Comparison of ENCODE assay signal across 39 cellular contexts in genomic region chr7:99793443-99793842, GRCh38. TPM values are rescaled to one million over a fixed set of nuclear protein-coding genes. Genes with fewer than 3 reads are reported as not detected.
"Had no signal": no experiment of that assay in that cellular context is flagged by ENCODE, and none has a peak within 500 bp of the region (broad histone marks: within the 10 kb centered on the region; RNA-seq: fewer than 3 reads in every experiment).

No MANE protein-coding gene starts in this region.

- H3K36me3 Mint-ChIP-seq: activated naive CD4-positive, alpha-beta T cell treated with anti-CD3 and anti-CD28 coated beads, Interleukin-2, amount 50 U/mL, for 24 hours; activated naive CD8-positive, alpha-beta T cell treated with anti-CD3 and anti-CD28 coated beads, Interleukin-2, amount 10 ng/mL, durations not matched to agents 7 days and 5 days; brain had no signal

- H3K4me1 Mint-ChIP-seq: brain, T-helper 17 cell had no signal

- H3K4me3 Mint-ChIP-seq: activated CD4-positive, alpha-beta T cell treated with anti-CD3 and anti-CD28 coated beads for 36 hours; activated CD8-positive, alpha-beta T cell treated with anti-CD3 and anti-CD28 coated beads for 36 hours; activated naive CD4-positive, alpha-beta T cell treated with anti-CD3 and anti-CD28 coated beads for 36 hours; activated naive CD4-positive, alpha-beta T cell treated with anti-CD3 and anti-CD28 coated beads, Interleukin-2, amount 50 U/mL, for 24 hours; activated naive CD8-positive, alpha-beta T cell treated with anti-CD3 and anti-CD28 coated beads, Interleukin-2, amount 10 ng/mL, durations not matched to agents 7 days and 5 days; activated T-cell treated with anti-CD3 and anti-CD28 coated beads, Interleukin-2, amount 50 U/mL, for 4 hours; activated T-helper 1 cell treated with anti-CD3 and anti-CD28 coated beads, Interleukin-12 subunit alpha, Interleukin-12 subunit beta, Interleukin-2, Interleukin-4 antibody, amounts not matched to agents 30 ng/mL and 10 ng/mL and 1 ng/mL, durations not matched to agents 14 hours and 24 hours and 36 hours; brain; T-helper 17 cell; T-helper 2 cell treated with Interferon-gamma antibody and Interleukin-4, amounts not matched to agents 5 μg/mL and 100 μg/mL, for 36 hours had no signal

- H3K9me3 ChIP-seq: ascending aorta, breast epithelium, colonic mucosa, esophagus squamous epithelium, gastroesophageal sphincter had no signal

- H3K27ac ChIP-seq: ascending aorta, breast epithelium, cardiac muscle cell, colonic mucosa, epithelial cell of prostate, esophagus squamous epithelium, gastroesophageal sphincter, heart right ventricle, WERI-Rb-1 had no signal

- H3K9me3 Mint-ChIP-seq: activated naive CD4-positive, alpha-beta T cell treated with anti-CD3 and anti-CD28 coated beads for 36 hours; activated naive CD4-positive, alpha-beta T cell treated with anti-CD3 and anti-CD28 coated beads, Interleukin-2, amount 50 U/mL, for 24 hours; activated T-cell treated with anti-CD3 and anti-CD28 coated beads, Interleukin-2, amount 50 U/mL, for 4 hours had no signal

- H3K36me3 ChIP-seq: ascending aorta, breast epithelium, cardiac muscle cell, colonic mucosa, esophagus squamous epithelium, gastroesophageal sphincter, heart right ventricle, WERI-Rb-1 had no signal

- ATAC-seq: activated CD4-positive, alpha-beta T cell treated with anti-CD3 and anti-CD28 coated beads for 36 hours; activated CD8-positive, alpha-beta T cell treated with anti-CD3 and anti-CD28 coated beads for 36 hours; activated T-cell treated with anti-CD3 and anti-CD28 coated beads, Interleukin-2, amount 50 U/mL, for 4 hours; gastroesophageal sphincter; heart right ventricle; T-helper 17 cell had no signal

- H3K4me3 ChIP-seq: ascending aorta, breast epithelium, cardiac muscle cell, colonic mucosa, esophagus squamous epithelium, gastroesophageal sphincter, heart right ventricle had no signal

- H3K4me1 ChIP-seq: ascending aorta, breast epithelium, colonic mucosa, esophagus squamous epithelium, gastroesophageal sphincter, heart right ventricle had no signal

- DNase-seq: activated CD4-positive, alpha-beta T cell treated with anti-CD3 and anti-CD28 coated beads for 36 hours; activated CD4-positive, alpha-beta T cell treated with anti-CD3 and anti-CD28 coated beads, Interleukin-2, amount 50 U/mL, for 1 hour; activated CD4-positive, alpha-beta T cell treated with anti-CD3 and anti-CD28 coated beads, Interleukin-2, amount 50 U/mL, for 48 hours; activated CD4-positive, CD25-positive, alpha-beta regulatory T cell; activated CD4-positive, CD25-positive, alpha-beta regulatory T cell treated with anti-CD3 and anti-CD28 coated beads, Interleukin-2, amount 50 U/mL, for 72 hours; activated CD8-positive, alpha-beta memory T cell treated with anti-CD3 and anti-CD28 coated beads for 24 hours; activated CD8-positive, alpha-beta T cell treated with anti-CD3 and anti-CD28 coated beads for 36 hours; activated effector memory CD4-positive, alpha-beta T cell treated with anti-CD3 and anti-CD28 coated beads, Interleukin-2, amount 50 U/mL, for 16 hours; activated naive CD4-positive, alpha-beta T cell treated with anti-CD3 and anti-CD28 coated beads for 36 hours; activated naive CD8-positive, alpha-beta T cell treated with anti-CD3 and anti-CD28 coated beads, Interleukin-2, amount 10 ng/mL, durations not matched to agents 7 days and 5 days; activated T-cell treated with anti-CD3 and anti-CD28 coated beads, Interleukin-2, amount 50 U/mL, for 4 hours; central memory CD4-positive, alpha-beta T cell; cerebellar nuclear complex; colonic mucosa; effector CD8-positive, alpha-beta T cell; esophagus squamous epithelium; foreskin melanocyte; heart right ventricle; hippocampal formation; T-helper 17 cell; T1000; WERI-Rb-1 had no signal

- H3K27ac Mint-ChIP-seq: activated CD4-positive, alpha-beta T cell treated with anti-CD3 and anti-CD28 coated beads for 36 hours; activated CD8-positive, alpha-beta T cell treated with anti-CD3 and anti-CD28 coated beads for 36 hours; activated naive CD4-positive, alpha-beta T cell treated with anti-CD3 and anti-CD28 coated beads for 36 hours; activated naive CD4-positive, alpha-beta T cell treated with anti-CD3 and anti-CD28 coated beads, Interleukin-2, amount 50 U/mL, for 24 hours; activated naive CD8-positive, alpha-beta T cell treated with anti-CD3 and anti-CD28 coated beads, Interleukin-2, amount 10 ng/mL, durations not matched to agents 7 days and 5 days; activated T-helper 1 cell treated with anti-CD3 and anti-CD28 coated beads, Interleukin-12 subunit alpha, Interleukin-12 subunit beta, Interleukin-2, Interleukin-4 antibody, amounts not matched to agents 30 ng/mL and 10 ng/mL and 1 ng/mL, durations not matched to agents 14 hours and 24 hours and 36 hours; activated T-helper 2 cell treated with anti-CD3 and anti-CD28 coated beads, Interferon-gamma antibody, Interleukin-2, Interleukin-4, amounts not matched to agents 10 μg/mL and 5 μg/mL and 100 μg/mL, durations not matched to agents 14 hours and 24 hours and 36 hours; brain; T-helper 17 cell; T-helper 2 cell treated with Interferon-gamma antibody and Interleukin-4, amounts not matched to agents 5 μg/mL and 100 μg/mL, for 36 hours had no signal

- H3K27me3 ChIP-seq: ascending aorta, breast epithelium, cardiac muscle cell, colonic mucosa, esophagus squamous epithelium, heart right ventricle had no signal

- FAIRE-seq: endometrium, endothelial cell of umbilical vein had no signal

RNA-seq across cellular contexts. Expression of gene CYP3A4, which starts 9.5 kb away (rescaled TPM):
- total RNA-seq: activated CD4-positive, alpha-beta T cell treated with anti-CD3 and anti-CD28 coated beads for 36 hours; activated CD8-positive, alpha-beta T cell treated with anti-CD3 and anti-CD28 coated beads for 36 hours; activated naive CD4-positive, alpha-beta T cell treated with anti-CD3 and anti-CD28 coated beads for 36 hours; activated naive CD8-positive, alpha-beta T cell treated with anti-CD3 and anti-CD28 coated beads, Interleukin-2, amount 10 ng/mL, durations not matched to agents 7 days and 5 days; activated T-helper 1 cell treated with anti-CD3 and anti-CD28 coated beads, Interleukin-12 subunit alpha, Interleukin-12 subunit beta, Interleukin-2, Interleukin-4 antibody, amounts not matched to agents 30 ng/mL and 10 ng/mL and 1 ng/mL, durations not matched to agents 14 hours and 24 hours and 36 hours; activated T-helper 2 cell treated with anti-CD3 and anti-CD28 coated beads, Interferon-gamma antibody, Interleukin-2, Interleukin-4, amounts not matched to agents 10 μg/mL and 5 μg/mL and 100 μg/mL, durations not matched to agents 14 hours and 24 hours and 36 hours; ascending aorta; cardiac muscle cell; dermis microvascular lymphatic vessel endothelial cell; endothelial cell of umbilical vein; esophagus squamous epithelium; fibroblast of villous mesenchyme; gastroesophageal sphincter; glomerular endothelial cell; heart right ventricle; T-helper 17 cell had no signal
- polyA plus RNA-seq: cardiac muscle cell, endothelial cell of umbilical vein, fibroblast of lung, heart right ventricle had no signal

RNA-seq across cellular contexts. Expression of gene CYP3A43, which starts 34.4 kb away (rescaled TPM):
- total RNA-seq: activated CD8-positive, alpha-beta T cell treated with anti-CD3 and anti-CD28 coated beads for 36 hours; activated naive CD4-positive, alpha-beta T cell treated with anti-CD3 and anti-CD28 coated beads for 36 hours; activated naive CD8-positive, alpha-beta T cell treated with anti-CD3 and anti-CD28 coated beads, Interleukin-2, amount 10 ng/mL, durations not matched to agents 7 days and 5 days; activated T-cell treated with anti-CD3 and anti-CD28 coated beads, Interleukin-2, amount 50 U/mL, for 4 hours; activated T-helper 1 cell treated with anti-CD3 and anti-CD28 coated beads, Interleukin-12 subunit alpha, Interleukin-12 subunit beta, Interleukin-2, Interleukin-4 antibody, amounts not matched to agents 30 ng/mL and 10 ng/mL and 1 ng/mL, durations not matched to agents 14 hours and 24 hours and 36 hours; activated T-helper 2 cell treated with anti-CD3 and anti-CD28 coated beads, Interferon-gamma antibody, Interleukin-2, Interleukin-4, amounts not matched to agents 10 μg/mL and 5 μg/mL and 100 μg/mL, durations not matched to agents 14 hours and 24 hours and 36 hours; ascending aorta; breast epithelium; cardiac muscle cell; colonic mucosa; dermis microvascular lymphatic vessel endothelial cell; endothelial cell of umbilical vein; esophagus squamous epithelium; fibroblast of lung; fibroblast of villous mesenchyme; gastroesophageal sphincter; glomerular endothelial cell; T-helper 17 cell had no signal
- polyA plus RNA-seq: endothelial cell of umbilical vein, esophagus, fibroblast of lung, heart right ventricle had no signal

RNA-seq across cellular contexts. Expression of gene CYP3A7, which starts 58.4 kb away (rescaled TPM):
- total RNA-seq: activated CD4-positive, alpha-beta T cell treated with anti-CD3 and anti-CD28 coated beads for 36 hours; activated CD8-positive, alpha-beta T cell treated with anti-CD3 and anti-CD28 coated beads for 36 hours; activated naive CD4-positive, alpha-beta T cell treated with anti-CD3 and anti-CD28 coated beads for 36 hours; activated naive CD8-positive, alpha-beta T cell treated with anti-CD3 and anti-CD28 coated beads, Interleukin-2, amount 10 ng/mL, durations not matched to agents 7 days and 5 days; activated T-cell treated with anti-CD3 and anti-CD28 coated beads, Interleukin-2, amount 50 U/mL, for 4 hours; activated T-helper 1 cell treated with anti-CD3 and anti-CD28 coated beads, Interleukin-12 subunit alpha, Interleukin-12 subunit beta, Interleukin-2, Interleukin-4 antibody, amounts not matched to agents 30 ng/mL and 10 ng/mL and 1 ng/mL, durations not matched to agents 14 hours and 24 hours and 36 hours; activated T-helper 2 cell treated with anti-CD3 and anti-CD28 coated beads, Interferon-gamma antibody, Interleukin-2, Interleukin-4, amounts not matched to agents 10 μg/mL and 5 μg/mL and 100 μg/mL, durations not matched to agents 14 hours and 24 hours and 36 hours; ascending aorta; cardiac muscle cell; colonic mucosa; dermis microvascular lymphatic vessel endothelial cell; endothelial cell of umbilical vein; esophagus squamous epithelium; fibroblast of villous mesenchyme; gastroesophageal sphincter; glomerular endothelial cell; heart right ventricle; T-helper 17 cell had no signal
- polyA plus RNA-seq: endothelial cell of umbilical vein, heart right ventricle had no signal
